In genomic region chr5:119302449-119302848, GRCh38 we compare ENCODE assay signal across 15 cellular contexts. TPM values are rescaled to one million over a fixed set of nuclear protein-coding genes. Genes with fewer than 3 reads are reported as not detected.
A peak's percentile ranks its signal among the peaks of the same experiment; 100 is the strongest.
DNase-seq lines count a peak whose midpoint lies in the region; ATAC-seq and TF ChIP-seq lines count a peak whose summit lies in the region.
"Had no signal": no experiment of that assay in that cellular context is flagged by ENCODE, and none has a peak within 500 bp of the region (broad histone marks: within the 10 kb centered on the region; RNA-seq: fewer than 3 reads in every experiment).

No MANE protein-coding gene starts in this region.

- BruUV-seq in Caco-2 (replicated peaks; lab: Mats Ljungman, UMichigan), result TSS peak; percentile 80

- H2AFZ ChIP-seq in ACC112 (ENCODE audit: low read length, unreplicated experiment), result no peak overlapping the region

- H3K79me2 ChIP-seq in ACC112 (ENCODE audit: control insufficient read depth, insufficient read depth, low read length, unreplicated experiment), result peaks cover 4% of the 10 kb centered on the region

- H3K27me3 ChIP-seq in ACC112 (ENCODE audit: insufficient read depth, low read length) (no peaks in the 10 kb centered on the region), Caco-2 (replicated peaks; ENCODE audit: control insufficient read depth, insufficient read depth, low read length) (no peaks in the 10 kb centered on the region)

- TF ChIP-seq CTCF in Caco-2 (IDR thresholded peaks at IDR 0.05; ENCODE audit: insufficient read depth in 1 of 2, low read depth in 1 of 2, low read length in 1 of 2, severe bottlenecking in 1 of 2, unreplicated experiment in 1 of 2) (no peak), mesothelial cell of epicardium (IDR thresholded peaks at IDR 0.05; ENCODE audit: unreplicated experiment) (no peak), mucosa of descending colon (IDR thresholded peaks at IDR 0.05) (no peak)

- CTCF ChIA-PET in Caco-2 (lab: Charles Lee), result interaction anchor here (0.6 to 1.0 kb wide), 3 partner anchors 34 to 314 kb away, joined by 3 read pairs; partner anchors contain the start of gene DTWD2
- CTCF ChIA-PET in HEK293T (lab: Yijun Ruan, JAX), result interaction anchor here (0.7 kb wide), 1 partner anchor 13 kb away, joined by 3 read pairs; no protein-coding TSS in a partner anchor

- POLR2A ChIA-PET in Caco-2 (lab: Charles Lee) (interaction anchor here (0.7 to 1.5 kb wide), 3 partner anchors 28 to 34 kb away, joined by 3 to 7 read pairs (median 3); no protein-coding TSS in a partner anchor), HEK293T (lab: Yijun Ruan, JAX) (interaction anchor here (0.9 to 2.7 kb wide), 4 partner anchors 13 to 34 kb away, joined by 3 to 8 read pairs (median 4); no protein-coding TSS in a partner anchor)
- POLR2A ChIA-PET in activated naive CD8-positive, alpha-beta T cell treated with anti-CD3 and anti-CD28 coated beads, Interleukin-2, amount 10 ng/mL, durations not matched to agents 7 days and 5 days (lab: Charles Lee), result interaction anchor here (0.5 to 1.8 kb wide), 4 partner anchors 22 to 228 kb away, joined by 3 to 4 read pairs (median 3); no protein-coding TSS in a partner anchor

- H3K27ac Mint-ChIP-seq in Caco-2 (ENCODE audit: unreplicated experiment), result peak overlapping the region; percentile 85
- peak overlapping the region; percentile 64 for H3K27ac Mint-ChIP-seq in activated naive CD8-positive, alpha-beta T cell treated with anti-CD3 and anti-CD28 coated beads, Interleukin-2, amount 10 ng/mL, durations not matched to agents 7 days and 5 days
- H3K27ac Mint-ChIP-seq in mesothelial cell of epicardium, result peak overlapping the region; percentile 92
- H3K27ac Mint-ChIP-seq: H9 had no signal

- intact Hi-C loops in Caco-2 (cut with micrococcal nuclease; ENCODE audit: unreplicated experiment) (loop anchor here (2.0 kb wide), 1 partner anchor 14 kb away; no protein-coding TSS in a partner anchor), mucosa of descending colon (cut with DNase I, micrococcal nuclease) (no loop called here)

- H3K36me3 ChIP-seq in ACC112 (ENCODE audit: insufficient read depth, low read length), result no peaks in the 10 kb centered on the region
- H3K36me3 ChIP-seq in Caco-2 (ENCODE audit: control insufficient read depth, insufficient read depth, low read length), result no peaks in the 10 kb centered on the region
- H3K36me3 ChIP-seq in mucosa of descending colon (ENCODE audit: low read depth), result no peaks in the 10 kb centered on the region

- DNase-seq in Caco-2 (no peak), mesothelial cell of epicardium (ENCODE audit: low spot score in 2 of 2, unreplicated experiment in 2 of 2) (no peak), mucosa of descending colon (no peak), HEK293T (ENCODE audit: extremely low spot score) (no peak)
- DNase-seq in activated naive CD8-positive, alpha-beta T cell treated with anti-CD3 and anti-CD28 coated beads, Interleukin-2, amount 10 ng/mL, durations not matched to agents 7 days and 5 days, result no peak
- no peak for DNase-seq in activated effector memory CD4-positive, alpha-beta T cell treated with anti-CD3 and anti-CD28 coated beads, Interleukin-2, amount 50 U/mL, for 16 hours
- DNase-seq: activated CD4-positive, alpha-beta T cell treated with anti-CD3 and anti-CD28 coated beads, Interleukin-2, amount 50 U/mL, for 4 hours; COR-L47; erythroblast; H9; NCI-H187 treated with DMSO at 0.1 percent for 48 hours; NK-92 treated with Interleukin-12 subunit alpha and Interleukin-12 subunit beta, amount 100 ng/mL, for 24 hours had no signal

- H3K9me3 Mint-ChIP-seq in Caco-2 (ENCODE audit: unreplicated experiment) (no peaks in the 10 kb centered on the region), mesothelial cell of epicardium (no peaks in the 10 kb centered on the region)
- H3K9me3 Mint-ChIP-seq in activated naive CD8-positive, alpha-beta T cell treated with anti-CD3 and anti-CD28 coated beads, Interleukin-2, amount 10 ng/mL, durations not matched to agents 7 days and 5 days, result no peaks in the 10 kb centered on the region

- peak overlapping the region; percentile 82 for H3K27ac ChIP-seq in ACC112 (ENCODE audit: low read depth, low read length)

- peaks cover 31% of the 10 kb centered on the region for H3K4me1 Mint-ChIP-seq in Caco-2 (ENCODE audit: low read depth, unreplicated experiment)
- H3K4me1 Mint-ChIP-seq in activated naive CD8-positive, alpha-beta T cell treated with anti-CD3 and anti-CD28 coated beads, Interleukin-2, amount 10 ng/mL, durations not matched to agents 7 days and 5 days, result peaks cover 72% of the 10 kb centered on the region
- H3K4me1 Mint-ChIP-seq in mesothelial cell of epicardium, result peaks cover 47% of the 10 kb centered on the region

- H3K27me3 Mint-ChIP-seq in Caco-2 (ENCODE audit: insufficient read depth, unreplicated experiment) (no peaks in the 10 kb centered on the region), mesothelial cell of epicardium (ENCODE audit: low read depth) (no peaks in the 10 kb centered on the region)
- H3K27me3 Mint-ChIP-seq in activated naive CD8-positive, alpha-beta T cell treated with anti-CD3 and anti-CD28 coated beads, Interleukin-2, amount 10 ng/mL, durations not matched to agents 7 days and 5 days, result no peaks in the 10 kb centered on the region

- no peak for ATAC-seq in activated naive CD8-positive, alpha-beta T cell treated with anti-CD3 and anti-CD28 coated beads, Interleukin-2, amount 10 ng/mL, durations not matched to agents 7 days and 5 days (ENCODE audit: low read depth)
- ATAC-seq in mucosa of descending colon, result no peak
- ATAC-seq in HG03571 (IDR thresholded peaks at IDR 0.05; ENCODE audit: unreplicated experiment), result no peak

- H3K36me3 Mint-ChIP-seq in Caco-2 (ENCODE audit: insufficient read depth, unreplicated experiment), result peaks cover 6% of the 10 kb centered on the region
- H3K36me3 Mint-ChIP-seq in activated naive CD8-positive, alpha-beta T cell treated with anti-CD3 and anti-CD28 coated beads, Interleukin-2, amount 10 ng/mL, durations not matched to agents 7 days and 5 days, result peaks cover 26% of the 10 kb centered on the region
- peaks cover 7% of the 10 kb centered on the region for H3K36me3 Mint-ChIP-seq in mesothelial cell of epicardium

- 0 out of 2 replicates have a peak overlapping the region, but pooled peaks have one; percentile 1 for H3K4me3 ChIP-seq in ACC112 (ENCODE audit: low read depth, low read length)
- no peak overlapping the region for H3K4me3 ChIP-seq in Caco-2 (ENCODE audit: low read depth, low read length)
- H3K4me3 ChIP-seq in mucosa of descending colon, result no peak overlapping the region
- H3K4me3 ChIP-seq: skin epidermis had no signal

- H3K4me3 Mint-ChIP-seq in Caco-2 (ENCODE audit: unreplicated experiment) (peak overlapping the region; percentile 45), mesothelial cell of epicardium (no peak overlapping the region)
- peak overlapping the region; percentile 29 for H3K4me3 Mint-ChIP-seq in activated naive CD8-positive, alpha-beta T cell treated with anti-CD3 and anti-CD28 coated beads, Interleukin-2, amount 10 ng/mL, durations not matched to agents 7 days and 5 days
- H3K4me3 Mint-ChIP-seq: H9 had no signal

- 0 out of 2 replicates have a peak, but pooled peaks cover 2% of the 10 kb centered on the region for H3K9me3 ChIP-seq in Caco-2
- H3K9me3 ChIP-seq in mucosa of descending colon, result no peaks in the 10 kb centered on the region

- H3K4me1 ChIP-seq in ACC112 (ENCODE audit: control insufficient read depth, insufficient read depth, low read length, unreplicated experiment) (peaks cover 43% of the 10 kb centered on the region), Caco-2 (peaks cover 31% of the 10 kb centered on the region), mucosa of descending colon (ENCODE audit: low read depth) (peaks cover 9% of the 10 kb centered on the region)

TF ChIP-seq in HEK293T, 16 proteins besides CTCF, POLR2A, EP300 and RAD21:
- TF ChIP-seq SP1 (IDR thresholded peaks at IDR 0.05) (no peak), TARDBP (IDR thresholded peaks at IDR 0.05) (no peak), ZNF384 (IDR thresholded peaks at IDR 0.05) (no peak), CTBP1 (IDR thresholded peaks at IDR 0.05; ENCODE audit: borderline replicate concordance) (no peak), HDGF (IDR thresholded peaks at IDR 0.05; ENCODE audit: borderline replicate concordance) (no peak), ARNT (IDR thresholded peaks at IDR 0.05) (no peak), FOXM1 (IDR thresholded peaks at IDR 0.05; ENCODE audit: borderline replicate concordance) (no peak), BHLHE40 (IDR thresholded peaks at IDR 0.05; ENCODE audit: borderline replicate concordance) (no peak), ELF4 (IDR thresholded peaks at IDR 0.05) (no peak), LEF1 (IDR thresholded peaks at IDR 0.05; ENCODE audit: borderline replicate concordance) (no peak), L3MBTL2 (conservative IDR thresholded peaks at IDR 0.05) (no peak), PKNOX1 (IDR thresholded peaks at IDR 0.05) (no peak), NFRKB (IDR thresholded peaks at IDR 0.05) (no peak), SUZ12 (IDR thresholded peaks at IDR 0.05) (no peak), FOXK2 (IDR thresholded peaks at IDR 0.05) (no peak), FOXA1 (IDR thresholded peaks at IDR 0.05) (no peak)

RNA-seq across cellular contexts. Expression of gene TNFAIP8, which starts 53.4 kb away (rescaled TPM):
- total RNA-seq in Caco-2 (2022) (7.4 and 8.8 TPM in 2 replicates), mesothelial cell of epicardium (26.5 to 33.3 TPM (median 28.6 TPM) in 3 replicates), mucosa of descending colon (10 to 100 TPM in 2 of 3 donors, 1 to 10 TPM in 1; 8.7 to 15.7 (median 12.3) TPM)
- total RNA-seq in activated naive CD8-positive, alpha-beta T cell treated with anti-CD3 and anti-CD28 coated beads, Interleukin-2, amount 10 ng/mL, durations not matched to agents 7 days and 5 days, result 100 to 1,000 TPM; 121 to 122 TPM
